16 cellular contexts compared by ENCODE assay signal in genomic region chr14:49549881-49550280, GRCh38. TPM values are rescaled to one million over a fixed set of nuclear protein-coding genes. Genes with fewer than 3 reads are reported as not detected.
A peak's percentile ranks its signal among the peaks of the same experiment; 100 is the strongest.
DNase-seq lines count a peak whose midpoint lies in the region; ATAC-seq and TF ChIP-seq lines count a peak whose summit lies in the region.
"Had no signal": no experiment of that assay in that cellular context is flagged by ENCODE, and none has a peak within 500 bp of the region (broad histone marks: within the 10 kb centered on the region; RNA-seq: fewer than 3 reads in every experiment).

No MANE protein-coding gene starts in this region.

- H3K9me3 Mint-ChIP-seq in endodermal cell: peaks cover 5% of the 10 kb centered on the region
- H3K9me3 Mint-ChIP-seq: CD4-positive, alpha-beta memory T cell; T-cell had no signal

- H2BK5ac ChIP-seq in mesenchymal stem cell (ENCODE audit: low read depth, low read length, poor library complexity, severe bottlenecking): no peak overlapping the region

- DNase-seq in Daoy (ENCODE audit: low read depth): peak; percentile 22
- peak; percentile 20 for DNase-seq in LoVo (ENCODE audit: low spot score)
- DNase-seq in endodermal cell: peak; percentile 80
- DNase-seq in mesenchymal stem cell: peak; percentile 6
- no peak for DNase-seq in NCI-H187 treated with DMSO at 0.1 percent for 48 hours (lab: John Stamatoyannopoulos, UW)
- no peak for DNase-seq in SHP77 (lab: John Stamatoyannopoulos, UW)
- DNase-seq in smooth muscle cell (lab: John Stamatoyannopoulos, UW; ENCODE audit: unreplicated experiment): no peak
- DNase-seq: activated naive CD4-positive, alpha-beta T cell; CD4-positive, alpha-beta memory T cell; NCI-H1092 treated with DMSO at 0.1 percent for 48 hours; retina; T-cell; trophoblast cell had no signal

- no peak overlapping the region for H2BK12ac ChIP-seq in mesenchymal stem cell (ENCODE audit: low read length in 2 of 2)

- H4K8ac ChIP-seq in mesenchymal stem cell (ENCODE audit: low read length): no peak overlapping the region

- H2BK120ac ChIP-seq in mesenchymal stem cell (ENCODE audit: low read depth, low read length): no peak overlapping the region

- H3K27ac ChIP-seq in endodermal cell (ENCODE audit: low read depth, low read length) (no peak overlapping the region), mesenchymal stem cell (ENCODE audit: low read length, poor library complexity, severe bottlenecking) (no peak overlapping the region), smooth muscle cell (ENCODE audit: low read depth) (no peak overlapping the region)
- H3K27ac ChIP-seq: coronary artery, HL-60 had no signal

- H4K91ac ChIP-seq in mesenchymal stem cell (ENCODE audit: low read length): no peak overlapping the region

- WGBS in endodermal cell (ENCODE audit: insufficient coverage in 1 of 2, insufficient read length in 1 of 2), 2 experiments: 49 to 63% methylated on average over 3 to 4 of the region's 4 CpGs
- WGBS in mesenchymal stem cell: 62% methylated on average over 4 of the region's 4 CpGs
- 37% methylated on average over 4 of the region's 4 CpGs for WGBS in smooth muscle cell (ENCODE audit: low lambda C conversion rate)

- no peak overlapping the region for H3K4me2 ChIP-seq in mesenchymal stem cell (ENCODE audit: low read length, poor library complexity, severe bottlenecking)
- H3K4me2 ChIP-seq in smooth muscle cell: no peak overlapping the region

- TF ChIP-seq CTCF in endodermal cell (conservative IDR thresholded peaks at IDR 0.05) (no peak), smooth muscle cell (IDR thresholded peaks at IDR 0.05; ENCODE audit: borderline replicate concordance, insufficient read depth, poor library complexity, severe bottlenecking) (no peak)

- H3K27ac Mint-ChIP-seq in endodermal cell: peak overlapping the region; percentile 83
- H3K27ac Mint-ChIP-seq: CD4-positive, alpha-beta memory T cell; T-cell had no signal

- no peaks in the 10 kb centered on the region for H3K36me3 ChIP-seq in endodermal cell (ENCODE audit: control insufficient read depth, insufficient read depth, low read length)
- no peaks in the 10 kb centered on the region for H3K36me3 ChIP-seq in mesenchymal stem cell (ENCODE audit: control insufficient read depth in 1 of 2, insufficient read depth in 2 of 2, low read depth in 1 of 2, low read length in 2 of 2)
- H3K36me3 ChIP-seq in smooth muscle cell (ENCODE audit: low read depth): no peaks in the 10 kb centered on the region

- peaks cover 5% of the 10 kb centered on the region for H3K36me3 Mint-ChIP-seq in endodermal cell (ENCODE audit: low read depth)
- H3K36me3 Mint-ChIP-seq: CD4-positive, alpha-beta memory T cell; T-cell had no signal

- H3K4me1 ChIP-seq in endodermal cell (ENCODE audit: control insufficient read depth, insufficient read depth, low read length): peaks cover 14% of the 10 kb centered on the region
- H3K4me1 ChIP-seq in mesenchymal stem cell (ENCODE audit: control insufficient read depth, insufficient read depth, low read depth, low read length): peaks cover 3% of the 10 kb centered on the region
- peaks cover 11% of the 10 kb centered on the region for H3K4me1 ChIP-seq in smooth muscle cell (ENCODE audit: low read depth)

- H3K4me3 Mint-ChIP-seq in endodermal cell: peak overlapping the region; percentile 26
- H3K4me3 Mint-ChIP-seq: CD4-positive, alpha-beta memory T cell; T-cell had no signal

- H3K79me1 ChIP-seq in mesenchymal stem cell (replicated peaks; ENCODE audit: low read length, poor library complexity, severe bottlenecking): no peaks in the 10 kb centered on the region

- H4K20me1 ChIP-seq in smooth muscle cell (ENCODE audit: low read depth): no peaks in the 10 kb centered on the region

- no peak overlapping the region for H3K4ac ChIP-seq in mesenchymal stem cell (ENCODE audit: low read depth in 1 of 2, low read length in 2 of 2)

- ATAC-seq in GM19324 (IDR thresholded peaks at IDR 0.05; ENCODE audit: low FRiP score, unreplicated experiment): no peak
- ATAC-seq: T-cell had no signal

- H3K14ac ChIP-seq in mesenchymal stem cell (ENCODE audit: low read length in 2 of 2): no peak overlapping the region

- H3K23ac ChIP-seq in mesenchymal stem cell (ENCODE audit: low read length in 2 of 2): no peak overlapping the region

- H3K18ac ChIP-seq in mesenchymal stem cell (ENCODE audit: low read depth in 1 of 2, low read length in 2 of 2): no peak overlapping the region

- no peaks in the 10 kb centered on the region for H3K27me3 Mint-ChIP-seq in endodermal cell (ENCODE audit: insufficient read depth)
- H3K27me3 Mint-ChIP-seq: T-cell had no signal

- H3K79me2 ChIP-seq in smooth muscle cell (ENCODE audit: low read depth): no peaks in the 10 kb centered on the region

- H3K9me3 ChIP-seq in endodermal cell (ENCODE audit: control insufficient read depth, low read length) (peaks cover 3% of the 10 kb centered on the region), mesenchymal stem cell (ENCODE audit: control insufficient read depth, low read length) (no peaks in the 10 kb centered on the region), smooth muscle cell (replicated peaks; ENCODE audit: low read depth) (no peaks in the 10 kb centered on the region)

- H3F3A ChIP-seq in smooth muscle cell (ENCODE audit: low read depth): no peaks in the 10 kb centered on the region

- peaks cover 36% of the 10 kb centered on the region for H3K4me1 Mint-ChIP-seq in endodermal cell
- H3K4me1 Mint-ChIP-seq: CD4-positive, alpha-beta memory T cell; T-cell had no signal

- H2AFZ ChIP-seq in mesenchymal stem cell (ENCODE audit: low read depth, low read length) (no peak overlapping the region), smooth muscle cell (ENCODE audit: low read depth) (no peak overlapping the region)

- H2BK15ac ChIP-seq in mesenchymal stem cell (ENCODE audit: low read depth, poor library complexity, severe bottlenecking): no peak overlapping the region

- H2AK5ac ChIP-seq in mesenchymal stem cell (ENCODE audit: low read length, severe bottlenecking): no peak overlapping the region

- H3K4me3 ChIP-seq in endodermal cell (ENCODE audit: low read length) (peak overlapping the region; percentile 47), mesenchymal stem cell (ENCODE audit: insufficient read depth in 1 of 2, low read depth in 1 of 2, low read length in 2 of 2) (no peak overlapping the region), smooth muscle cell (no peak overlapping the region)
- H3K4me3 ChIP-seq: coronary artery had no signal

- no peaks in the 10 kb centered on the region for H3K27me3 ChIP-seq in endodermal cell (ENCODE audit: control insufficient read depth, insufficient read depth, low read length, poor library complexity, severe bottlenecking)
- no peaks in the 10 kb centered on the region for H3K27me3 ChIP-seq in mesenchymal stem cell (ENCODE audit: control insufficient read depth in 1 of 2, insufficient read depth in 1 of 2, low read length in 2 of 2)
- H3K27me3 ChIP-seq in smooth muscle cell (ENCODE audit: low read depth): no peaks in the 10 kb centered on the region

- H3K9ac ChIP-seq in endodermal cell (ENCODE audit: extremely low read depth, low read length, poor library complexity, severe bottlenecking) (no peak overlapping the region), mesenchymal stem cell (ENCODE audit: low read length) (no peak overlapping the region), smooth muscle cell (ENCODE audit: low read depth) (no peak overlapping the region)

RNA-seq across cellular contexts. Expression of gene RPS29, which starts 36.3 kb away (rescaled TPM):
- 2,692 and 3,604 TPM in 2 replicates for total RNA-seq in Daoy (2014; rRNA removed; shearing (Covaris generic))
- total RNA-seq in endodermal cell (1,000 to 10,000 TPM; 1,577 to 1,586 TPM), smooth muscle cell (6,053 and 7,688 TPM in 2 replicates)
- 3,717 TPM for polyA plus RNA-seq in endodermal cell (2013, experiment 1 of 2)
- polyA plus RNA-seq in endodermal cell (2013, experiment 2 of 2): 3,497 TPM
- 12,280 TPM for polyA plus RNA-seq in mesenchymal stem cell (2013, experiment 1 of 2)
- 12,284 TPM for polyA plus RNA-seq in mesenchymal stem cell (2013, experiment 2 of 2)
- polyA plus RNA-seq in smooth muscle cell: 1,151 and 1,263 TPM in 2 replicates

RNA-seq across cellular contexts. Expression of gene LRR1, which starts 48.9 kb away (rescaled TPM):
- total RNA-seq in Daoy (2014; rRNA removed; shearing (Covaris generic)): 48.5 and 51.2 TPM in 2 replicates
- total RNA-seq in endodermal cell (10 to 100 TPM; 20.4 to 22.9 TPM), smooth muscle cell (12.9 and 18.7 TPM in 2 replicates)
- 22.7 TPM for polyA plus RNA-seq in endodermal cell (2013, experiment 1 of 2)
- polyA plus RNA-seq in endodermal cell (2013, experiment 2 of 2): 23.7 TPM
- polyA plus RNA-seq in mesenchymal stem cell (2013, experiment 1 of 2): 10.7 TPM
- 9.5 TPM for polyA plus RNA-seq in mesenchymal stem cell (2013, experiment 2 of 2)
- 14.7 and 15.7 TPM in 2 replicates for polyA plus RNA-seq in smooth muscle cell

Comparison
In these comparisons a context has a peak if more than half of its experiments do, and no peak if none do; other contexts are left out.
1. DNase-seq: peak in Daoy (single experiment), LoVo (single experiment), endodermal cell (single experiment) and mesenchymal stem cell (single experiment); none in NCI-H187 treated with DMSO at 0.1 percent for 48 hours (single experiment), SHP77 (0 of 2) and smooth muscle cell (single experiment).